ENCODE assay signal across 8 cellular contexts in genomic region chrX:154368630-154369452, GRCh38. TPM values are rescaled to one million over a fixed set of nuclear protein-coding genes. Genes with fewer than 3 reads are reported as not detected.
DNase-seq lines count a peak whose midpoint lies in the region; ATAC-seq and TF ChIP-seq lines count a peak whose summit lies in the region.

No MANE protein-coding gene starts in this region.

- peak overlapping the region; percentile 87 for H3K4me3 ChIP-seq in NB4 (ENCODE audit: low read depth, low read length)
- H3K4me3 ChIP-seq in lower leg skin (ENCODE audit: low read depth, poor library complexity, severe bottlenecking) = no peak overlapping the region

- intact Hi-C loops in lower leg skin (cut with DNase I; ENCODE audit: low total_unique reads) = no loop called here

- TF ChIP-seq POLR2A in NB4 (IDR thresholded peaks at IDR 0.05; ENCODE audit: extremely low read depth, insufficient read length) = no peak
- no peak for TF ChIP-seq POLR2A in lower leg skin (IDR thresholded peaks at IDR 0.05)

- no peak for TF ChIP-seq CTCF in NB4 (IDR thresholded peaks at IDR 0.05; ENCODE audit: low read depth, low read length)
- no peak for TF ChIP-seq CTCF in lower leg skin (IDR thresholded peaks at IDR 0.05)

- WGBS in lower leg skin, 2 donors = 0 to 49% methylated on average over 4 to 13 of the region's 16 CpGs

- DNase-seq in 8988T (peak; percentile 97), NB4 (ENCODE audit: low read depth) (peak; percentile 97), lower leg skin (ENCODE audit: low spot score in 2 of 2) (peak; percentile 75 to 96)
- peak; percentile 61 to 86 (median 74) for DNase-seq in activated CD4-positive, CD25-positive, alpha-beta regulatory T cell (lab: John Stamatoyannopoulos, UW)
- peak; percentile 96 for DNase-seq in central memory CD4-positive, alpha-beta T cell
- peak; percentile 87 for DNase-seq in stimulated activated CD8-positive, alpha-beta memory T cell treated with anti-CD3 and anti-CD28 coated beads, Interleukin-12 subunit alpha, Interleukin-12 subunit beta, amount 100 ng/mL, for 1 hour (ENCODE audit: low read depth)

- ATAC-seq in GM18867 (IDR thresholded peaks at IDR 0.05; ENCODE audit: unreplicated experiment) (peak; percentile 37), HG03095 (IDR thresholded peaks at IDR 0.05; ENCODE audit: unreplicated experiment) (no peak)

RNA-seq across cellular contexts. Expression of gene FLNA, which starts 5.6 kb away (rescaled TPM):
- 100 to 1,000 TPM; 278 to 636 (median 365) TPM for total RNA-seq in lower leg skin

RNA-seq across cellular contexts. Expression of gene EMD, which starts 10.3 kb away (rescaled TPM):
- 10 to 100 TPM; 43.4 to 67.0 (median 52.1) TPM for total RNA-seq in lower leg skin

RNA-seq across cellular contexts. Expression of gene RPL10, which starts 29.3 kb away (rescaled TPM):
- total RNA-seq in lower leg skin = 1,000 to 10,000 TPM; 3,266 to 8,500 (median 5,564) TPM

RNA-seq across cellular contexts. Expression of gene DNASE1L1, which starts 40.2 kb away (rescaled TPM):
- 10 to 100 TPM; 10.5 to 28.5 (median 16.9) TPM for total RNA-seq in lower leg skin

RNA-seq across cellular contexts. Expression of gene TAFAZZIN, which starts 42.5 kb away (rescaled TPM):
- total RNA-seq in lower leg skin = 10 to 100 TPM; 34.1 to 89.6 (median 49.0) TPM
